Comparison of ENCODE assay signal across 8 cellular contexts in genomic region chr5:138468133-138468965, GRCh38. TPM values are rescaled to one million over a fixed set of nuclear protein-coding genes. Genes with fewer than 3 reads are reported as not detected.
A peak's percentile ranks its signal among the peaks of the same experiment; 100 is the strongest.
DNase-seq lines count a peak whose midpoint lies in the region; ATAC-seq and TF ChIP-seq lines count a peak whose summit lies in the region.

No MANE protein-coding gene starts in this region.

- H3K4me1 Mint-ChIP-seq in HFFc6 (ENCODE audit: low read depth) (peaks cover 34% of the 10 kb centered on the region), mesothelial cell of epicardium (peaks cover 27% of the 10 kb centered on the region)

- H3K4me3 ChIP-seq in tibial nerve (peak overlapping the region in 2 of 4 donors; percentile 63 to 84), uterus (peak overlapping the region in 1 of 2 donors; percentile 69)

- peaks cover 0 to 48% (median 22%) of the 10 kb centered on the region in 4 donors for H3K4me1 ChIP-seq in tibial nerve
- H3K4me1 ChIP-seq in uterus, result peaks cover 0 to 8% of the 10 kb centered on the region in 2 donors

- intact Hi-C loops in uterus (cut with DNase I; ENCODE audit: low total_unique reads), result no loop called here

- no peaks in the 10 kb centered on the region for H3K27me3 ChIP-seq in tibial nerve
- no peaks in the 10 kb centered on the region for H3K27me3 ChIP-seq in uterus

- DNase-seq in AG09319 (ENCODE audit: extremely low read depth, low read depth) (peak; percentile 63), HFFc6 (peak; percentile 56), astrocyte of the hippocampus (ENCODE audit: low read depth, low spot score) (peak; percentile 62), mesothelial cell of epicardium (ENCODE audit: low spot score in 2 of 2, unreplicated experiment in 2 of 2) (no peak), tibial nerve (ENCODE audit: low spot score in 2 of 2) (no peak), putamen (ENCODE audit: low spot score) (no peak), uterus (no peak)

- ATAC-seq in GM18868 (IDR thresholded peaks at IDR 0.05; ENCODE audit: unreplicated experiment), result no peak

- peaks cover 0 to 11% (median 0%) of the 10 kb centered on the region in 3 donors for H3K36me3 ChIP-seq in tibial nerve
- H3K36me3 ChIP-seq in uterus, result no peaks in the 10 kb centered on the region

- H3K9me3 ChIP-seq in tibial nerve (no peaks in the 10 kb centered on the region), uterus (no peaks in the 10 kb centered on the region)

- H3K27ac ChIP-seq in tibial nerve (peak overlapping the region in 1 of 4 donors; percentile 96), uterus (peak overlapping the region in 1 of 2 donors; percentile 99)

- 74 to 80% methylated on average over 7 of the region's 7 CpGs for WGBS in tibial nerve, 2 donors

- TF ChIP-seq EP300 in tibial nerve (IDR thresholded peaks at IDR 0.05), result no peak

- H3K9me3 Mint-ChIP-seq in HFFc6 (peaks cover 63% of the 10 kb centered on the region), mesothelial cell of epicardium (no peaks in the 10 kb centered on the region)

- TF ChIP-seq POLR2A in tibial nerve (IDR thresholded peaks at IDR 0.05) (no peak), uterus (IDR thresholded peaks at IDR 0.05) (no peak)

- H3K27ac Mint-ChIP-seq in HFFc6 (peak overlapping the region; percentile 97), mesothelial cell of epicardium (peak overlapping the region; percentile 80)

- H3K4me3 Mint-ChIP-seq in HFFc6, result peak overlapping the region; percentile 89
- H3K4me3 Mint-ChIP-seq in mesothelial cell of epicardium, result peak overlapping the region; percentile 79

- TF ChIP-seq CTCF in AG09319 (IDR thresholded peaks at IDR 0.05; ENCODE audit: low read depth, low read length), result no peak
- TF ChIP-seq CTCF in HFFc6 (IDR thresholded peaks at IDR 0.05), result no peak
- TF ChIP-seq CTCF in mesothelial cell of epicardium (IDR thresholded peaks at IDR 0.05; ENCODE audit: unreplicated experiment), result no peak
- TF ChIP-seq CTCF in tibial nerve (IDR thresholded peaks at IDR 0.05), result no peak
- TF ChIP-seq CTCF in uterus (IDR thresholded peaks at IDR 0.05), result no peak

- H3K27me3 Mint-ChIP-seq in HFFc6 (ENCODE audit: insufficient read depth) (peaks cover 75% of the 10 kb centered on the region), mesothelial cell of epicardium (ENCODE audit: low read depth) (peaks cover 26% of the 10 kb centered on the region)

- H3K36me3 Mint-ChIP-seq in HFFc6 (ENCODE audit: low read depth) (peaks cover 26% of the 10 kb centered on the region), mesothelial cell of epicardium (peaks cover 22% of the 10 kb centered on the region)

RNA-seq across cellular contexts. Expression of gene EGR1, which starts 3.1 kb away (rescaled TPM):
- 100 to 1,000 TPM in 5 of 6 experiments, 10 to 100 TPM in 1; 58.3 to 156 (median 135) TPM for total RNA-seq in HFFc6 (2021; fragmentation: NEBNext Ultra II Directional; extraction: Animal tissue kit (Norgen Biotek cat#: 25700))
- total RNA-seq in mesothelial cell of epicardium (701 to 737 TPM (median 733 TPM) in 3 replicates), tibial nerve (10 to 100 TPM in 2 of 4 donors, 1 to 10 TPM in 2; 3.1 to 14.1 (median 8.8) TPM), uterus (100 to 1,000 TPM in 1 of 4 donors, 10 to 100 TPM in 1, 1 to 10 TPM in 2; 2.6 to 123 (median 35.2) TPM)

RNA-seq across cellular contexts. Expression of gene REEP2, which starts 29.5 kb away (rescaled TPM):
- total RNA-seq in HFFc6 (2021; fragmentation: NEBNext Ultra II Directional; extraction: Animal tissue kit (Norgen Biotek cat#: 25700)), result 10 to 100 TPM; 27.8 to 36.6 (median 33.2) TPM
- total RNA-seq in mesothelial cell of epicardium, result 14.2 to 19.7 TPM (median 15.6 TPM) in 3 replicates
- 1 to 10 TPM; 5.7 to 8.1 (median 7.5) TPM for total RNA-seq in tibial nerve
- 10 to 100 TPM in 1 of 4 donors, 1 to 10 TPM in 2, under 1 TPM in 1; 0.77 to 14.1 (median 5.0) TPM for total RNA-seq in uterus

Comparison
In these comparisons a context has a peak if more than half of its experiments do, and no peak if none do; other contexts are left out.
1. DNase-seq: peak in AG09319 (single experiment), HFFc6 (single experiment) and astrocyte of the hippocampus (single experiment); none in mesothelial cell of epicardium (0 of 2), tibial nerve (0 of 2), putamen (single experiment) and uterus (0 of 2).